10 cellular contexts compared by ENCODE assay signal in the genomic region with DNA sequence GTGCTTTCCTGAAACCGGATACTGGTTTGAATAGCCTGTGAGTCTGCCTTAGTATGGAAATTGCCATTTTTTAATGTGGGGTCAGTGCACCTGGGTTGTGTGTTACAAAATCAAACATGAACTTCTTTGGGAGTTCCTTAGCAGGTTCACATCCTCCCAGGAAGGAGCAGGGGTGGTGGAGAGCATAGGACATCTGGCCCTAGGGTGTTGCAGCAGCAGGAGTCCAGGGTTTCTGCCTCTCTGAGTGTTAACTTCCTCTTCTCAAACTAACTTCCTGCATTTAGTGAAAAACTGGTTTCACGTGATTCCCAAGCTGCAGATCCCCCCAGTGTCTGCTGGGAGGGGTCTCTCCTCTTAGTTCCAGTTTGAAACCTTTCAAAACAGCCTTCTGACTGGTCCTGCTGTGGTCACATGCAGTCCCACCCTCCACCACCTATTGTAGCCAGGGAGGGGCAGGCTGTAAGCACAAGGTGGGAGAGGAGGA. TPM values are rescaled to one million over a fixed set of nuclear protein-coding genes. Genes with fewer than 3 reads are reported as not detected.
DNase-seq lines count a peak whose midpoint lies in the region; ATAC-seq and TF ChIP-seq lines count a peak whose summit lies in the region.
"Had no signal": no experiment of that assay in that cellular context is flagged by ENCODE, and none has a peak within 500 bp of the region (broad histone marks: within the 10 kb centered on the region; RNA-seq: fewer than 3 reads in every experiment).

No MANE protein-coding gene starts in this region.

- H3K4me3 ChIP-seq in OCI-LY1 (ENCODE audit: low read depth, low read length, poor library complexity, severe bottlenecking) (peak overlapping the region; percentile 15), heart right ventricle (no peak overlapping the region), suprapubic skin (no peak overlapping the region)
- H3K4me3 ChIP-seq: thoracic aorta had no signal

- H3K4me2 ChIP-seq in OCI-LY1 (ENCODE audit: low read length): peak overlapping the region; percentile 61

- H3K36me3 Mint-ChIP-seq in activated T-cell treated with anti-CD3 and anti-CD28 coated beads, Interleukin-2, amount 50 U/mL, for 24 hours (ENCODE audit: low read depth): peaks cover 17% of the 10 kb centered on the region

- H3K9me2 ChIP-seq in OCI-LY1 (ENCODE audit: low read depth, low read length): no peaks in the 10 kb centered on the region

- TF ChIP-seq CTCF in OCI-LY1 (IDR thresholded peaks at IDR 0.05; ENCODE audit: low read length) (no peak), heart right ventricle (IDR thresholded peaks at IDR 0.05) (no peak), suprapubic skin (IDR thresholded peaks at IDR 0.05) (no peak)

- H3K9me3 ChIP-seq in OCI-LY1 (ENCODE audit: low read length) (peaks cover 13% of the 10 kb centered on the region), heart right ventricle (peaks cover 0 to 3% (median 0%) of the 10 kb centered on the region in 11 donors), suprapubic skin (peaks cover 2% of the 10 kb centered on the region)
- H3K9me3 ChIP-seq: thoracic aorta had no signal

- peak overlapping the region; percentile 40; the same call in 1 of the 2 replicates for H3K9ac ChIP-seq in OCI-LY1 (ENCODE audit: low read length)

- H3F3A ChIP-seq in OCI-LY1 (ENCODE audit: insufficient read depth, low read length): no peaks in the 10 kb centered on the region

- no peaks in the 10 kb centered on the region for H4K20me1 ChIP-seq in OCI-LY1 (ENCODE audit: insufficient read depth, low read length)

- WGBS in heart right ventricle, 2 donors: 51 to 60% methylated on average over 2 of the region's 2 CpGs
- 45% methylated on average over 2 of the region's 2 CpGs for whole genome bisulfite sequencing in suprapubic skin

- peaks cover 70% of the 10 kb centered on the region for H3K4me1 Mint-ChIP-seq in activated T-cell treated with anti-CD3 and anti-CD28 coated beads, Interleukin-2, amount 50 U/mL, for 24 hours (ENCODE audit: low read depth)

- H3K27ac ChIP-seq in OCI-LY1 (ENCODE audit: low read depth, low read length, poor library complexity, severe bottlenecking): peak overlapping the region; percentile 78
- peak overlapping the region in 8 of 10 donors; percentile 28 to 87 (median 44) for H3K27ac ChIP-seq in heart right ventricle
- H3K27ac ChIP-seq in suprapubic skin: peak overlapping the region; percentile 39
- H3K27ac ChIP-seq: thoracic aorta had no signal

- H3K36me3 ChIP-seq in OCI-LY1 (ENCODE audit: insufficient read depth, low read length) (peaks cover 13% of the 10 kb centered on the region; the same call in 1 of the 2 replicates), heart right ventricle (no peaks in the 10 kb centered on the region), suprapubic skin (no peaks in the 10 kb centered on the region)
- H3K36me3 ChIP-seq: thoracic aorta had no signal

- H3K4me3 Mint-ChIP-seq in activated T-cell treated with anti-CD3 and anti-CD28 coated beads, Interleukin-2, amount 50 U/mL, for 24 hours: no peak overlapping the region

- H3K27me3 Mint-ChIP-seq in activated T-cell treated with anti-CD3 and anti-CD28 coated beads, Interleukin-2, amount 50 U/mL, for 24 hours: no peaks in the 10 kb centered on the region

- H3K4me1 ChIP-seq in OCI-LY1 (ENCODE audit: insufficient read depth, low read length, severe bottlenecking): peaks cover 58% of the 10 kb centered on the region
- peaks cover 3 to 98% (median 51%) of the 10 kb centered on the region in 9 donors for H3K4me1 ChIP-seq in heart right ventricle
- peaks cover 16% of the 10 kb centered on the region for H3K4me1 ChIP-seq in suprapubic skin

- peaks cover 94% of the 10 kb centered on the region for H3K79me2 ChIP-seq in OCI-LY1 (ENCODE audit: insufficient read depth, low read length)

- peaks cover 3% of the 10 kb centered on the region for H3K9me3 Mint-ChIP-seq in activated T-cell treated with anti-CD3 and anti-CD28 coated beads, Interleukin-2, amount 50 U/mL, for 24 hours

- intact Hi-C loops in heart right ventricle (cut with DNase I): loop anchor here in 7 of 10 donors (10.0 kb wide), 6 partner anchors 112 to 942 kb away; no protein-coding TSS in a partner anchor

- TF ChIP-seq EP300 in suprapubic skin (IDR thresholded peaks at IDR 0.05): no peak

- DNase-seq in activated T-cell treated with anti-CD3 and anti-CD28 coated beads, Interleukin-2, amount 50 U/mL, for 24 hours: no peak
- no peak for DNase-seq in activated T-cell treated with anti-CD3 and anti-CD28 coated beads, Interleukin-2, amount 50 U/mL, for 1 hour
- peak in 1 of 2 donors; percentile 10 for DNase-seq in heart right ventricle
- DNase-seq in suprapubic skin (ENCODE audit: low spot score in 2 of 2): no peak
- DNase-seq in DMS79 treated with DMSO at 0.1 percent for 48 hours (lab: John Stamatoyannopoulos, UW): no peak
- DNase-seq: IMR-90 had no signal

- H2AFZ ChIP-seq in OCI-LY1 (ENCODE audit: low read length): no peak overlapping the region

- H3K27ac Mint-ChIP-seq in activated T-cell treated with anti-CD3 and anti-CD28 coated beads, Interleukin-2, amount 50 U/mL, for 24 hours: peak overlapping the region; percentile 85

- H3K27me3 ChIP-seq in OCI-LY1 (ENCODE audit: insufficient read depth, low read length): no peaks in the 10 kb centered on the region
- H3K27me3 ChIP-seq in heart right ventricle: no peaks in the 10 kb centered on the region
- no peaks in the 10 kb centered on the region for H3K27me3 ChIP-seq in suprapubic skin

- TF ChIP-seq POLR2A in suprapubic skin (IDR thresholded peaks at IDR 0.05): no peak

- ATAC-seq in heart right ventricle (peak; percentile 30 to 55 (median 46)), GM19455 (IDR thresholded peaks at IDR 0.05; ENCODE audit: unreplicated experiment) (no peak), HG02840 (IDR thresholded peaks at IDR 0.05; ENCODE audit: low FRiP score, unreplicated experiment) (no peak)

RNA-seq across cellular contexts. Expression of a gene that starts 7.2 kb away (rescaled TPM):
- total RNA-seq in heart right ventricle: 10 to 100 TPM; 30.5 to 47.0 (median 40.1) TPM
- polyA plus RNA-seq in heart right ventricle: 10 to 100 TPM; 32.2 to 86.8 TPM
- 10 to 100 TPM; 11.0 to 39.9 (median 21.7) TPM for total RNA-seq in suprapubic skin

Comparison
In these comparisons a context has a peak if more than half of its experiments do, and no peak if none do; other contexts are left out.
1. ATAC-seq: peak in heart right ventricle (8 of 8); none in GM19455 (single experiment) and HG02840 (single experiment).
2. Peak in every context shown above with its lines, with median percentiles within 50 percentile points of each other: H3K27ac ChIP-seq.